Comparison of ENCODE assay signal across 10 cellular contexts in genomic region chr1:9655127-9655723, GRCh38. TPM values are rescaled to one million over a fixed set of nuclear protein-coding genes. Genes with fewer than 3 reads are reported as not detected.
DNase-seq lines count a peak whose midpoint lies in the region; ATAC-seq and TF ChIP-seq lines count a peak whose summit lies in the region.
"Had no signal": no experiment of that assay in that cellular context is flagged by ENCODE, and none has a peak within 500 bp of the region (broad histone marks: within the 10 kb centered on the region; RNA-seq: fewer than 3 reads in every experiment).

No MANE protein-coding gene starts in this region.

- TF ChIP-seq POLR2A in stomach (IDR thresholded peaks at IDR 0.05) = no peak

- H3K4me3 ChIP-seq in H7 (ENCODE audit: insufficient read depth, low read depth, low read length) (no peak overlapping the region), stomach (peak overlapping the region in 2 of 4 donors; percentile 62)
- H3K4me3 ChIP-seq: GM23248 had no signal

- H3K27me3 ChIP-seq in H7 (ENCODE audit: control insufficient read depth, insufficient read depth, low read length) (peaks cover 38% of the 10 kb centered on the region), stomach (peaks cover 0 to 42% (median 39%) of the 10 kb centered on the region in 3 donors)

- DNase-seq in activated CD4-positive, alpha-beta T cell treated with anti-CD3 and anti-CD28 coated beads, Interleukin-2, amount 10 ng/mL, durations not matched to agents 7 days and 5 days = peak; percentile 42
- peak in 1 of 2 donors; percentile 45 for DNase-seq in central memory CD8-positive, alpha-beta T cell (ENCODE audit: low spot score in 2 of 2)
- peak; percentile 83 for DNase-seq in stimulated activated naive B cell treated with anti-CD40 and anti-IgM and Interleukin-4, amounts not matched to agents 10 μg/mL and 1 μg/mL and 100 μg/mL, for 72 hours
- no peak for DNase-seq in H7
- DNase-seq in progenitor cell of endocrine pancreas (ENCODE audit: low spot score, unreplicated experiment) = no peak
- no peak for DNase-seq in stomach
- no peak for DNase-seq in HUDEP-2 (lab: John Stamatoyannopoulos, UW; ENCODE audit: unreplicated experiment in 76 of 76)
- DNase-seq: GM23248, NCI-H510A had no signal

- no peak for TF ChIP-seq EP300 in stomach (IDR thresholded peaks at IDR 0.05)

- CTCF ChIA-PET in activated CD4-positive, alpha-beta T cell treated with anti-CD3 and anti-CD28 coated beads, Interleukin-2, amount 10 ng/mL, durations not matched to agents 7 days and 5 days (lab: Charles Lee) = interaction anchor here (0.7 to 11.4 kb wide), 10 partner anchors 10 to 66 kb away, joined by 3 to 81 read pairs (median 3); no protein-coding TSS in a partner anchor

- H3K4me3 Mint-ChIP-seq in activated CD4-positive, alpha-beta T cell treated with anti-CD3 and anti-CD28 coated beads, Interleukin-2, amount 10 ng/mL, durations not matched to agents 7 days and 5 days = peak overlapping the region; percentile 95
- peak overlapping the region; percentile 94 for H3K4me3 Mint-ChIP-seq in central memory CD8-positive, alpha-beta T cell
- peak overlapping the region; percentile 97 for H3K4me3 Mint-ChIP-seq in stimulated activated naive B cell treated with anti-CD40 and anti-IgM and Interleukin-4, amounts not matched to agents 10 μg/mL and 1 μg/mL and 100 μg/mL, for 72 hours
- H3K4me3 Mint-ChIP-seq in progenitor cell of endocrine pancreas (ENCODE audit: low read depth) = no peak overlapping the region

- H3K27ac ChIP-seq in stomach = peak overlapping the region in 2 of 5 donors; percentile 80 to 87
- H3K27ac ChIP-seq: GM23248 had no signal

- WGBS in stomach, 5 donors = 52 to 66% (median 62%) methylated on average over 11 of the region's 11 CpGs

- peak overlapping the region; percentile 96 for H3K27ac Mint-ChIP-seq in activated CD4-positive, alpha-beta T cell treated with anti-CD3 and anti-CD28 coated beads, Interleukin-2, amount 10 ng/mL, durations not matched to agents 7 days and 5 days
- H3K27ac Mint-ChIP-seq in central memory CD8-positive, alpha-beta T cell (ENCODE audit: low read depth) = peak overlapping the region; percentile 84
- peak overlapping the region; percentile 95 for H3K27ac Mint-ChIP-seq in stimulated activated naive B cell treated with anti-CD40 and anti-IgM and Interleukin-4, amounts not matched to agents 10 μg/mL and 1 μg/mL and 100 μg/mL, for 72 hours
- no peak overlapping the region for H3K27ac Mint-ChIP-seq in progenitor cell of endocrine pancreas

- H3K9me3 Mint-ChIP-seq in activated CD4-positive, alpha-beta T cell treated with anti-CD3 and anti-CD28 coated beads, Interleukin-2, amount 10 ng/mL, durations not matched to agents 7 days and 5 days = no peaks in the 10 kb centered on the region
- H3K9me3 Mint-ChIP-seq in central memory CD8-positive, alpha-beta T cell = no peaks in the 10 kb centered on the region
- no peaks in the 10 kb centered on the region for H3K9me3 Mint-ChIP-seq in stimulated activated naive B cell treated with anti-CD40 and anti-IgM and Interleukin-4, amounts not matched to agents 10 μg/mL and 1 μg/mL and 100 μg/mL, for 72 hours
- H3K9me3 Mint-ChIP-seq in progenitor cell of endocrine pancreas (ENCODE audit: low read depth) = no peaks in the 10 kb centered on the region

- intact Hi-C loops in stomach (cut with DNase I; ENCODE audit: low total_unique reads) = no loop called here

- ATAC-seq in HG03354 (IDR thresholded peaks at IDR 0.05; ENCODE audit: poor library complexity, severe bottlenecking, unreplicated experiment) = peak; percentile 21
- peak; percentile 30 for ATAC-seq in central memory CD8-positive, alpha-beta T cell (replicated peaks; ENCODE audit: extremely low read depth, poor library complexity, severe bottlenecking)
- peak; percentile 60 to 63 for ATAC-seq in stimulated activated naive B cell treated with anti-CD40 and anti-IgM and Interleukin-4, amounts not matched to agents 10 μg/mL and 1 μg/mL and 100 μg/mL, for 72 hours (replicated peaks)

- H3K9me3 ChIP-seq in stomach = no peaks in the 10 kb centered on the region

- H3K4me1 ChIP-seq in stomach = peaks cover 15 to 33% (median 19%) of the 10 kb centered on the region in 4 donors

- H3K36me3 Mint-ChIP-seq in activated CD4-positive, alpha-beta T cell treated with anti-CD3 and anti-CD28 coated beads, Interleukin-2, amount 10 ng/mL, durations not matched to agents 7 days and 5 days (ENCODE audit: low read depth) = peaks cover 56% of the 10 kb centered on the region
- peaks cover 43% of the 10 kb centered on the region for H3K36me3 Mint-ChIP-seq in central memory CD8-positive, alpha-beta T cell (ENCODE audit: insufficient read depth)
- H3K36me3 Mint-ChIP-seq in stimulated activated naive B cell treated with anti-CD40 and anti-IgM and Interleukin-4, amounts not matched to agents 10 μg/mL and 1 μg/mL and 100 μg/mL, for 72 hours = peaks cover 32 to 52% of the 10 kb centered on the region in 2 donors
- H3K36me3 Mint-ChIP-seq in progenitor cell of endocrine pancreas (ENCODE audit: insufficient read depth) = no peaks in the 10 kb centered on the region

- H3K27me3 Mint-ChIP-seq in activated CD4-positive, alpha-beta T cell treated with anti-CD3 and anti-CD28 coated beads, Interleukin-2, amount 10 ng/mL, durations not matched to agents 7 days and 5 days = no peaks in the 10 kb centered on the region
- H3K27me3 Mint-ChIP-seq in central memory CD8-positive, alpha-beta T cell = no peaks in the 10 kb centered on the region
- no peaks in the 10 kb centered on the region for H3K27me3 Mint-ChIP-seq in stimulated activated naive B cell treated with anti-CD40 and anti-IgM and Interleukin-4, amounts not matched to agents 10 μg/mL and 1 μg/mL and 100 μg/mL, for 72 hours
- peaks cover 57% of the 10 kb centered on the region for H3K27me3 Mint-ChIP-seq in progenitor cell of endocrine pancreas

- peaks cover 74% of the 10 kb centered on the region for H3K4me1 Mint-ChIP-seq in activated CD4-positive, alpha-beta T cell treated with anti-CD3 and anti-CD28 coated beads, Interleukin-2, amount 10 ng/mL, durations not matched to agents 7 days and 5 days
- H3K4me1 Mint-ChIP-seq in central memory CD8-positive, alpha-beta T cell = peaks cover 77% of the 10 kb centered on the region
- H3K4me1 Mint-ChIP-seq in stimulated activated naive B cell treated with anti-CD40 and anti-IgM and Interleukin-4, amounts not matched to agents 10 μg/mL and 1 μg/mL and 100 μg/mL, for 72 hours = peaks cover 54 to 88% of the 10 kb centered on the region in 2 donors
- peaks cover 2% of the 10 kb centered on the region for H3K4me1 Mint-ChIP-seq in progenitor cell of endocrine pancreas (ENCODE audit: low read depth)

- POLR2A ChIA-PET in activated CD4-positive, alpha-beta T cell treated with anti-CD3 and anti-CD28 coated beads, Interleukin-2, amount 10 ng/mL, durations not matched to agents 7 days and 5 days (lab: Charles Lee) = interaction anchor here (0.7 to 2.3 kb wide), 3 partner anchors 32 to 113 kb away, joined by 4 to 6 read pairs (median 5); no protein-coding TSS in a partner anchor

- TF ChIP-seq CTCF in progenitor cell of endocrine pancreas (IDR thresholded peaks at IDR 0.05; ENCODE audit: unreplicated experiment) (no peak), stomach (IDR thresholded peaks at IDR 0.05) (no peak)

- H3K36me3 ChIP-seq in H7 (replicated peaks; ENCODE audit: control insufficient read depth, insufficient read depth, low read length) (no peaks in the 10 kb centered on the region), stomach (no peaks in the 10 kb centered on the region)

RNA-seq across cellular contexts. Expression of gene PIK3CD, which starts 3.7 kb away (rescaled TPM):
- 100 to 1,000 TPM; 222 to 242 TPM for total RNA-seq in activated CD4-positive, alpha-beta T cell treated with anti-CD3 and anti-CD28 coated beads, Interleukin-2, amount 10 ng/mL, durations not matched to agents 7 days and 5 days
- total RNA-seq in H7 (2014; rRNA removed; shearing (Covaris generic)) = 6.9 and 18.1 TPM in 2 replicates
- 13.7 and 15.7 TPM in 2 replicates for total RNA-seq in progenitor cell of endocrine pancreas
- 10 to 100 TPM in 2 of 5 donors, 1 to 10 TPM in 3; 5.1 to 74.1 (median 7.8) TPM for total RNA-seq in stomach
- polyA plus RNA-seq in stomach = 1 to 10 TPM; 2.8 to 5.0 (median 2.9) TPM

Comparison
In these comparisons a context has a peak if more than half of its experiments do, and no peak if none do; other contexts are left out.
1. DNase-seq: peak in activated CD4-positive, alpha-beta T cell treated with anti-CD3 and anti-CD28 coated beads, Interleukin-2, amount 10 ng/mL, durations not matched to agents 7 days and 5 days (single experiment) and stimulated activated naive B cell treated with anti-CD40 and anti-IgM and Interleukin-4, amounts not matched to agents 10 μg/mL and 1 μg/mL and 100 μg/mL, for 72 hours (single experiment); none in H7 (single experiment), progenitor cell of endocrine pancreas (single experiment), stomach (single experiment) and HUDEP-2 (0 of 76).
2. Peak in every context shown above with its lines, with median percentiles within 50 percentile points of each other: ATAC-seq.